ENCODE assay signal across 1 cellular context in the genomic region with DNA sequence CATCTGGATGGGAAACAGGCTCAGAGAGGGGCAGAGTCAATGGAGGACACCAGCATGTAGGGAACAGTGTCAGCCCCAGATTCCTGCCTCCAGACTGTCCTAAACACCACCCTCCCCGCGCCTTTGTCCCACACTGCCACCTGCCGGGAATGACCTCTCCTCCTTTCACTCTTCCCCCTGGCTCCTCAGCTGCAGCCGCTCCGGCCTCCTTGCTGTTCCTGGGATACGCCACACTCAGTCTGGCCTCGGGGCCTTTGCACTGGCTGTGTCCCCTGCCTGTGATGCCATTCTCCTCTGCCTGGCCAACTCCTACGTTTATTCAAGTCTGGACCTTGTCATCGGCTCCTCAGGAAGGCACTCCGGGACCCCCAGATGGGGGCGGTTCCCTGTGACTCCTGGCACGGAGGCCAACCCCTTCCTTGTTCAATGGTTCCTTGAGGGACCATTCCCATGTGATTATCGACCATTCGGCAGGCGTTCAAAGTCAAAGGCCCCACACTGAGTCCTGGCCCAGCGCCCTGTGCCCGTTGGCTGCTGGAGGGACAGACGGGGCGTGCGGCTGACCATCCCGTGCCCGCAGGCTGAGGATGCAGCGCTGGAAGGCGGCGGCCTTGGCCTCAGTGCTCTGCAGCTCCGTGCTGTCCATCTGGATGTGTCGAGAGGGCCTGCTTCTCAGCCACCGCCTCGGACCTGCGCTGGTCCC.
TF ChIP-seq lines count a peak whose summit lies in the region.

No MANE protein-coding gene starts in this region.

TF ChIP-seq in IMR-90, 13 proteins besides CTCF, POLR2A, EP300 and RAD21:
- TF ChIP-seq, protein P1, sequence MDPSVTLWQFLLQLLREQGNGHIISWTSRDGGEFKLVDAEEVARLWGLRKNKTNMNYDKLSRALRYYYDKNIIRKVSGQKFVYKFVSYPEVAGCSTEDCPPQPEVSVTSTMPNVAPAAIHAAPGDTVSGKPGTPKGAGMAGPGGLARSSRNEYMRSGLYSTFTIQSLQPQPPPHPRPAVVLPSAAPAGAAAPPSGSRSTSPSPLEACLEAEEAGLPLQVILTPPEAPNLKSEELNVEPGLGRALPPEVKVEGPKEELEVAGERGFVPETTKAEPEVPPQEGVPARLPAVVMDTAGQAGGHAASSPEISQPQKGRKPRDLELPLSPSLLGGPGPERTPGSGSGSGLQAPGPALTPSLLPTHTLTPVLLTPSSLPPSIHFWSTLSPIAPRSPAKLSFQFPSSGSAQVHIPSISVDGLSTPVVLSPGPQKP (IDR thresholded peaks at IDR 0.05; ENCODE audit: borderline replicate concordance, low read depth, low read length): no peak
- no peak for TF ChIP-seq SMC3 (IDR thresholded peaks at IDR 0.05; ENCODE audit: low read depth, low read length)
- TF ChIP-seq MAZ (IDR thresholded peaks at IDR 0.05; ENCODE audit: borderline replicate concordance, low read depth, low read length): no peak
- TF ChIP-seq FOS (IDR thresholded peaks at IDR 0.05; ENCODE audit: low read depth, low read length): no peak
- TF ChIP-seq MAFK (IDR thresholded peaks at IDR 0.05; ENCODE audit: low read depth, low read length): no peak
